ENCODE assay signal across 22 cellular contexts in the genomic region with DNA sequence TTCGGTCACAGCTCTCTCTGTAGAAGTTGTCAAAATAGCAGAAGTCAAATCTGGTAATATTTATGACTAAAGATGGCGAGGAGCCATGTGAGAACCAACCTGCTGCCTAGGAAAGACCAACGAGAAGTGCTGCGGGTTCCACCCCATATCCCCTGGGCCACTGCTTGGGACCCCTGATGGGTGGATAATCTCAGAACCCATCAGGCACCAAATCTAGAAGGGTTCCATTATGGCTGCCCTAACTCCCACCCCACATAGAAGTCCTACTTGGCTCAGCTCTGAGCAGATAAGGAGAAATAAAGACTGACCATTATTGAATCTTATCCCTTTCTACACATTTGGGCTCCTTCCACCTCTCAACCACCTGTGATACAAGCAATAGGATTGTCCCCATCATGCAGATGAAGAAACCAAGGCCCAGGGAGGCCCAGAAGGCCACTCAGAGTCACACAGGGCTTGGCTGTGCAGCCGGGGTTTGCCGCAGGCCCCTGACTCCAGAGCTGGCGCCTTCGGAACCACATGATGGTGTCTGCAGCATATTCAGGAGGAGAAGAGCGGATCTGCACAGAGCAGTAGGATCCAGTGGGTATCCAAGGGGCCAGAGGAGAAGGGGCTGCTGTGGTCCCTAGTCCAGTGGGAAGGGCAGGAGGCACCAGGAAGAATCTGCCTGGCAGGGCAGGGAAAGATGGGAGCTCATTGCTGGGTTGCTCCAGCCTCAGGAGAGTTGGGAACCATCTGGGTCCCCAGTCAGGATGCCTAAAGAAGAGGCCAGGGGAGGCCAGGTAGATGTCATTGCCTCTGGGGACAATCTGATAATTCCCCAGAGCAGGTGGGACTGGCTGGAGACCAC.
"Had no signal": no experiment of that assay in that cellular context is flagged by ENCODE, and none has a peak within 500 bp of the region (broad histone marks: within the 10 kb centered on the region; RNA-seq: fewer than 3 reads in every experiment).

No MANE protein-coding gene starts in this region.

- H3K27ac ChIP-seq: ascending aorta, coronary artery, lower lobe of right lung, prostate gland, right atrium auricular region, skin epidermis, thyroid gland, uterus had no signal

- H3K4me3 ChIP-seq: ascending aorta, coronary artery, lower lobe of right lung, prostate gland, right atrium auricular region, skin epidermis, thyroid gland, uterus had no signal

- DNase-seq: activated CD4-positive, alpha-beta T cell treated with anti-CD3 and anti-CD28 coated beads for 36 hours; activated CD4-positive, alpha-beta T cell treated with anti-CD3 and anti-CD28 coated beads, Interleukin-2, amount 50 U/mL, for 48 hours; activated naive CD8-positive, alpha-beta T cell treated with anti-CD3 and anti-CD28 coated beads, Interleukin-2, amount 50 U/mL, for 24 hours; activated T-cell treated with anti-CD3 and anti-CD28 coated beads, Interleukin-2, amount 50 U/mL, for 24 hours; immature natural killer cell; nucleus accumbens; stimulated activated CD4-positive, alpha-beta T cell treated with anti-CD3 and anti-CD28 coated beads, Interleukin-4, amount 100 ng/mL, for 4 hours; stimulated activated naive B cell treated with anti-CD40 and anti-IgM and Interleukin-4, amounts not matched to agents 10 μg/mL and 1 μg/mL and 100 μg/mL, for 72 hours; thyroid gland had no signal

- H3K4me3 Mint-ChIP-seq: activated CD4-positive, alpha-beta T cell treated with anti-CD3 and anti-CD28 coated beads for 36 hours; activated naive CD4-positive, alpha-beta T cell treated with anti-CD3 and anti-CD28 coated beads for 36 hours; activated naive CD8-positive, alpha-beta T cell treated with anti-CD3 and anti-CD28 coated beads, Interleukin-2, amount 50 U/mL, for 24 hours; activated T-cell treated with anti-CD3 and anti-CD28 coated beads, Interleukin-2, amount 50 U/mL, for 24 hours; central memory CD8-positive, alpha-beta T cell; immature natural killer cell; mesothelial cell of epicardium; natural killer cell treated with Interleukin-12 subunit alpha and Interleukin-12 subunit beta and Interleukin-15 and Interleukin-18, amount 100 ng/mL, for 72 hours; stimulated activated naive B cell treated with anti-CD40 and anti-IgM and Interleukin-4, amounts not matched to agents 10 μg/mL and 1 μg/mL and 100 μg/mL, for 72 hours; WTC11 had no signal

- H3K27ac Mint-ChIP-seq: activated CD4-positive, alpha-beta T cell treated with anti-CD3 and anti-CD28 coated beads for 36 hours; activated naive CD4-positive, alpha-beta T cell treated with anti-CD3 and anti-CD28 coated beads for 36 hours; activated naive CD8-positive, alpha-beta T cell treated with anti-CD3 and anti-CD28 coated beads, Interleukin-2, amount 50 U/mL, for 24 hours; activated T-cell treated with anti-CD3 and anti-CD28 coated beads, Interleukin-2, amount 50 U/mL, for 24 hours; activated T-helper 2 cell treated with anti-CD3 and anti-CD28 coated beads, Interferon-gamma antibody, Interleukin-2, Interleukin-4, amounts not matched to agents 10 μg/mL and 5 μg/mL and 100 μg/mL, durations not matched to agents 14 hours and 24 hours and 36 hours; immature natural killer cell; mesothelial cell of epicardium; natural killer cell treated with Interleukin-12 subunit alpha and Interleukin-12 subunit beta and Interleukin-15 and Interleukin-18, amount 100 ng/mL, for 72 hours; stimulated activated naive B cell treated with anti-CD40 and anti-IgM and Interleukin-4, amounts not matched to agents 10 μg/mL and 1 μg/mL and 100 μg/mL, for 72 hours; WTC11 had no signal

- H3K4me1 ChIP-seq: ascending aorta, lower lobe of right lung, prostate gland, right atrium auricular region, thyroid gland, uterus had no signal

- H3K4me1 Mint-ChIP-seq: activated CD4-positive, alpha-beta T cell treated with anti-CD3 and anti-CD28 coated beads for 36 hours; activated naive CD8-positive, alpha-beta T cell treated with anti-CD3 and anti-CD28 coated beads, Interleukin-2, amount 50 U/mL, for 24 hours; immature natural killer cell; mesothelial cell of epicardium had no signal

- H3K9me3 Mint-ChIP-seq: activated naive CD4-positive, alpha-beta T cell treated with anti-CD3 and anti-CD28 coated beads for 36 hours; activated naive CD8-positive, alpha-beta T cell treated with anti-CD3 and anti-CD28 coated beads, Interleukin-2, amount 50 U/mL, for 24 hours; activated T-cell treated with anti-CD3 and anti-CD28 coated beads, Interleukin-2, amount 50 U/mL, for 24 hours; activated T-helper 2 cell treated with anti-CD3 and anti-CD28 coated beads, Interferon-gamma antibody, Interleukin-2, Interleukin-4, amounts not matched to agents 10 μg/mL and 5 μg/mL and 100 μg/mL, durations not matched to agents 14 hours and 24 hours and 36 hours; central memory CD8-positive, alpha-beta T cell; mesothelial cell of epicardium; natural killer cell treated with Interleukin-12 subunit alpha and Interleukin-12 subunit beta and Interleukin-15 and Interleukin-18, amount 100 ng/mL, for 72 hours; stimulated activated naive B cell treated with anti-CD40 and anti-IgM and Interleukin-4, amounts not matched to agents 10 μg/mL and 1 μg/mL and 100 μg/mL, for 72 hours; WTC11 had no signal

- H3K36me3 Mint-ChIP-seq: immature natural killer cell; mesothelial cell of epicardium; natural killer cell treated with Interleukin-12 subunit alpha and Interleukin-12 subunit beta and Interleukin-15 and Interleukin-18, amount 100 ng/mL, for 72 hours; stimulated activated naive B cell treated with anti-CD40 and anti-IgM and Interleukin-4, amounts not matched to agents 10 μg/mL and 1 μg/mL and 100 μg/mL, for 72 hours; WTC11 had no signal

- H3K36me3 ChIP-seq: ascending aorta, lower lobe of right lung, prostate gland, right atrium auricular region, thyroid gland, uterus had no signal

- H3K9me3 ChIP-seq: ascending aorta, lower lobe of right lung, prostate gland, right atrium auricular region, thyroid gland, uterus had no signal

- H3K27me3 ChIP-seq: ascending aorta, right atrium auricular region, thyroid gland, uterus had no signal

- ATAC-seq: activated CD4-positive, alpha-beta T cell treated with anti-CD3 and anti-CD28 coated beads for 36 hours; activated naive CD8-positive, alpha-beta T cell treated with anti-CD3 and anti-CD28 coated beads, Interleukin-2, amount 50 U/mL, for 24 hours; natural killer cell treated with Interleukin-12 subunit alpha and Interleukin-12 subunit beta and Interleukin-15 and Interleukin-18, amount 100 ng/mL, for 72 hours; stimulated activated naive B cell treated with anti-CD40 and anti-IgM and Interleukin-4, amounts not matched to agents 10 μg/mL and 1 μg/mL and 100 μg/mL, for 72 hours; WTC11 had no signal
